Comparison of ENCODE assay signal across 2 cellular contexts in the genomic region with DNA sequence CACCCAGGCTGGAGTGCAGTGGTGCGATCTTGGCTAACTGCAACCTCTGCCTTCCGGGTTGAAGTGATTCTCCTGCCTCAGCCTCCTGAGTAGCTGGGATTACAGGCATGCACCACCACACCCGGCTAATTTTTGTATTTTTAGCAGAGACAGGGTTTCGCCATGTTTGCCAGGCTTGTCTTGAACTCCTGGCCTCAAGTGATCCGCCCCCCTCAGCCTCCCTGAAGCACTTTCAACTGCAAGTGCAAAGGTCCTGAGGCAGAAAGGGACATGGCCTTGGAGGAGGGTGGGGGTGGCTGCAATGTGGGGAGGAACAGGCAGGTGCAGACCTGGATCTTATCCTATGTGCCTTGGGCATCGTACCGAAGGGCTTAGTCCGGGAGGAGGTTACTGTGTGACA. TPM values are rescaled to one million over a fixed set of nuclear protein-coding genes. Genes with fewer than 3 reads are reported as not detected.
"Had no signal": no experiment of that assay in that cellular context is flagged by ENCODE, and none has a peak within 500 bp of the region (broad histone marks: within the 10 kb centered on the region; RNA-seq: fewer than 3 reads in every experiment).

No MANE protein-coding gene starts in this region.

RNA-seq across cellular contexts. Expression of a gene that starts 27.3 kb away (rescaled TPM):
- total RNA-seq: left ventricle myocardium inferior, lung microvascular endothelial cell had no signal
